1 cellular context compared by ENCODE assay signal in the genomic region with DNA sequence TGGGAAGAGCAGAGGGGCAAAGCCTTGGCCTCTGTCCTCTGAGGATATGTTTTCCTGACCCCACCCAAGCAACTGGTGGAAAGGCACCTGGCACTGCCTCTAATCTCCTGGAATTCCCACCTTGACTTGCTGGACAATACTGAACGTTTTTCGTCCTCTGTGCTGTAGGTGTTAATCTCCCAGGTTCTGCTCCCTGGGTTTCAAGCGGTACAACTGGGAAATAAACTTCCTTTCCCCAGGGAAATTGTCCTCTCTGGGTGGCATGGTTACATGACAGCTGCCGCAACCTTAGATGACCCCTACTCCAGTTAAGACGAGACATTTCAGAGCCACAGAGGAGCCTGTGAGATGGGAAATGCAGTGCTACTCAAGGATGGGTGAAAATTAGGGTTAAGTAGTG.
TF ChIP-seq lines count a peak whose summit lies in the region.

No MANE protein-coding gene starts in this region.

TF ChIP-seq in IMR-90, 13 proteins besides CTCF, POLR2A, EP300 and RAD21:
- TF ChIP-seq MAZ (IDR thresholded peaks at IDR 0.05; ENCODE audit: borderline replicate concordance, low read depth, low read length) (no peak), RCOR1 (IDR thresholded peaks at IDR 0.05; ENCODE audit: insufficient replicate concordance, low read length) (no peak)
- TF ChIP-seq, protein P1, sequence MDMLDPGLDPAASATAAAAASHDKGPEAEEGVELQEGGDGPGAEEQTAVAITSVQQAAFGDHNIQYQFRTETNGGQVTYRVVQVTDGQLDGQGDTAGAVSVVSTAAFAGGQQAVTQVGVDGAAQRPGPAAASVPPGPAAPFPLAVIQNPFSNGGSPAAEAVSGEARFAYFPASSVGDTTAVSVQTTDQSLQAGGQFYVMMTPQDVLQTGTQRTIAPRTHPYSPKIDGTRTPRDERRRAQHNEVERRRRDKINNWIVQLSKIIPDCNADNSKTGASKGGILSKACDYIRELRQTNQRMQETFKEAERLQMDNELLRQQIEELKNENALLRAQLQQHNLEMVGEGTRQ (IDR thresholded peaks at IDR 0.05; ENCODE audit: low read depth, low read length): no peak
- TF ChIP-seq, protein P2, sequence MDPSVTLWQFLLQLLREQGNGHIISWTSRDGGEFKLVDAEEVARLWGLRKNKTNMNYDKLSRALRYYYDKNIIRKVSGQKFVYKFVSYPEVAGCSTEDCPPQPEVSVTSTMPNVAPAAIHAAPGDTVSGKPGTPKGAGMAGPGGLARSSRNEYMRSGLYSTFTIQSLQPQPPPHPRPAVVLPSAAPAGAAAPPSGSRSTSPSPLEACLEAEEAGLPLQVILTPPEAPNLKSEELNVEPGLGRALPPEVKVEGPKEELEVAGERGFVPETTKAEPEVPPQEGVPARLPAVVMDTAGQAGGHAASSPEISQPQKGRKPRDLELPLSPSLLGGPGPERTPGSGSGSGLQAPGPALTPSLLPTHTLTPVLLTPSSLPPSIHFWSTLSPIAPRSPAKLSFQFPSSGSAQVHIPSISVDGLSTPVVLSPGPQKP (IDR thresholded peaks at IDR 0.05; ENCODE audit: borderline replicate concordance, low read depth, low read length): no peak
